In genomic region chr10:58102897-58103296, GRCh38 we compare ENCODE assay signal across 22 cellular contexts.
"Had no signal": no experiment of that assay in that cellular context is flagged by ENCODE, and none has a peak within 500 bp of the region (broad histone marks: within the 10 kb centered on the region; RNA-seq: fewer than 3 reads in every experiment).

No MANE protein-coding gene starts in this region.

- H3K36me3 Mint-ChIP-seq: immature natural killer cell, mesothelial cell of epicardium had no signal

- H3K27me3 ChIP-seq: dorsolateral prefrontal cortex, esophagus muscularis mucosa, gastroesophageal sphincter, heart left ventricle, hepatocyte, left lung had no signal

- H3K27ac Mint-ChIP-seq: immature natural killer cell, mesothelial cell of epicardium had no signal

- H3K4me1 Mint-ChIP-seq: immature natural killer cell, mesothelial cell of epicardium had no signal

- DNase-seq: dermis blood vessel endothelial cell; dorsolateral prefrontal cortex; effector CD4-positive, alpha-beta T cell; effector memory CD4-positive, alpha-beta T cell; foreskin keratinocyte; heart left ventricle; hypothalamus; immature natural killer cell; islet precursor cell; kidney; kidney glomerular epithelial cell; left colon; left lung; left ventricle myocardium superior; lower lobe of right lung; mesenchymal stem cell; mucosa of descending colon had no signal

- H3K4me3 Mint-ChIP-seq: immature natural killer cell, mesothelial cell of epicardium had no signal

- H3K27ac ChIP-seq: coronary artery, dorsolateral prefrontal cortex, esophagus muscularis mucosa, foreskin keratinocyte, gastroesophageal sphincter, heart left ventricle, hepatocyte, left lung, lower lobe of right lung had no signal

- H3K4me3 ChIP-seq: coronary artery, dorsolateral prefrontal cortex, esophagus muscularis mucosa, gastroesophageal sphincter, heart left ventricle, hepatocyte, left lung, lower lobe of right lung, mucosa of descending colon had no signal

- H3K4me1 ChIP-seq: esophagus muscularis mucosa, foreskin keratinocyte, gastroesophageal sphincter, left lung, lower lobe of right lung had no signal

- H3K9me3 ChIP-seq: esophagus muscularis mucosa, gastroesophageal sphincter, heart left ventricle, left lung, lower lobe of right lung had no signal

- ATAC-seq: foreskin keratinocyte, gastroesophageal sphincter, heart left ventricle, left colon, left lung, left ventricle myocardium superior, lower lobe of right lung, mucosa of descending colon had no signal

- H3K36me3 ChIP-seq: esophagus muscularis mucosa, gastroesophageal sphincter, heart left ventricle, left lung, lower lobe of right lung had no signal
